In the genomic region with DNA sequence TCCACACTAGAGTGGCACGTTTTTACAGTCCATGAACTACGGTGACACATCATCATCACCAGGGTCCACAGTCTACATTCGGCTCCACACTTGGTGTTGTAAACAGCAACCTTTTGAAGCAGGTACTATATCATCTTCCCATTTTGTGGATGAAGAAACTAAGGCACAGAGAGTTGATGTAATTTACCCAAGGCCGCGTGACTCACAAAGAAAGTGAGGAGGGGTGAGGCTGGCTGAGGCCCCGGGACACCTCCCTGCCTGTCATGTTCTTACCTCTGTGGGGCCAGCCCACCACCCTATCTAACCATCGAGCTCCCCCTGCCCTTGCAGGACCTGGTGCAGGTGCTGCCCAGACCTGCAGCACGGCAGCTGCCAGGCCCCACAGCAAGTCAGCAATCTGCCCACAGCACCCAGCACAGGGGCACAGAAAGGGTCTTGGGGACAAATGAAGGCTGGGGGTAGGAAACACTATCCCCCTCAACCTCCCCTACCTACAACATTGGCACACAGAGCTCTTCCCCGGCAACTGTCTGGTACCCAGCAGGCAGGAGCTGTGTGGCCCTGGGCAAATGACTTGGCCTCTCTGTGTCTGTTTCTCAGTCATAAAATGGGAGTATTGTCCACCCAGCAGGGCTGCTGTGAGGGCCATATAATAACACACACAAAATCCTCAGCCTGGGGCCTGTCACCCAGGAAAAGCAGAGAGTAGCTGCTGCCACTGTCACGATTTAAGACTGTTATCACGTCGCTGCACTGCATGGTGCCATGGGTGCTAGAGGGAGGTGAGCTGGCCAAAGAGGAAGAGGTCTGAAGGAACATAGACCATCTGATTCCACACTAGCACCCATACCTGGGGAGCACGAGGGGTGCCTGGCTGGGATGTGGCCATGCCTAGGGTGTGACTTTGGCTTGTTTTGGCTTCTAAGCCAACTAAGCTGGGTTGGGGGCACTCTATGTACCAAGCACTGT, we compare ENCODE assay signal across 12 cellular contexts.
A peak's percentile ranks its signal among the peaks of the same experiment; 100 is the strongest.
DNase-seq lines count a peak whose midpoint lies in the region; ATAC-seq and TF ChIP-seq lines count a peak whose summit lies in the region.
"Had no signal": no experiment of that assay in that cellular context is flagged by ENCODE, and none has a peak within 500 bp of the region (broad histone marks: within the 10 kb centered on the region; RNA-seq: fewer than 3 reads in every experiment).

No MANE protein-coding gene starts in this region.

- POLR2A ChIA-PET in naive thymus-derived CD4-positive, alpha-beta T cell (lab: Charles Lee) = interaction anchor here (0.6 kb wide), 1 partner anchor 1691 kb away, joined by 3 read pairs; no protein-coding TSS in a partner anchor

- H3K9me3 Mint-ChIP-seq in activated naive CD4-positive, alpha-beta T cell treated with anti-CD3 and anti-CD28 coated beads, Interleukin-2, amount 50 U/mL, for 72 hours = no peaks in the 10 kb centered on the region
- no peaks in the 10 kb centered on the region for H3K9me3 Mint-ChIP-seq in naive thymus-derived CD4-positive, alpha-beta T cell

- DNase-seq in activated naive CD4-positive, alpha-beta T cell treated with anti-CD3 and anti-CD28 coated beads, Interleukin-2, amount 50 U/mL, for 72 hours (ENCODE audit: low spot score in 2 of 2) = no peak
- DNase-seq in activated naive CD4-positive, alpha-beta T cell treated with Interleukin-2 at 50 U/mL for 16 hours = no peak
- no peak for DNase-seq in coronary artery (ENCODE audit: low spot score)
- DNase-seq in naive thymus-derived CD4-positive, alpha-beta T cell = no peak
- DNase-seq in thoracic aorta (ENCODE audit: low spot score) = no peak
- no peak for DNase-seq in middle frontal gyrus (ENCODE audit: extremely low spot score, low spot score)
- no peak for DNase-seq in SKM-1 (lab: John Stamatoyannopoulos, UW; ENCODE audit: unreplicated experiment)
- DNase-seq in AG20443 (ENCODE audit: low spot score) = no peak
- DNase-seq: activated CD8-positive, alpha-beta memory T cell treated with anti-CD3 and anti-CD28 coated beads, Interleukin-2, amount 50 U/mL, for 4 hours; GF-D8; NCI-H226; stimulated activated CD4-positive, alpha-beta T cell treated with anti-CD3 and anti-CD28 coated beads, Interleukin-4, amount 100 ng/mL, for 1 hour had no signal

- no peak for ATAC-seq in activated naive CD4-positive, alpha-beta T cell treated with anti-CD3 and anti-CD28 coated beads, Interleukin-2, amount 50 U/mL, for 72 hours
- ATAC-seq in naive thymus-derived CD4-positive, alpha-beta T cell = no peak
- ATAC-seq in thoracic aorta (ENCODE audit: insufficient number of reproducible peaks, low FRiP score, low read depth) = no peak

- no peaks in the 10 kb centered on the region for H3K9me3 ChIP-seq in naive thymus-derived CD4-positive, alpha-beta T cell (ENCODE audit: control insufficient read depth in 2 of 3, low read length in 3 of 3)
- no peaks in the 10 kb centered on the region for H3K9me3 ChIP-seq in thoracic aorta

- H3K36me3 ChIP-seq in naive thymus-derived CD4-positive, alpha-beta T cell (ENCODE audit: control insufficient read depth in 2 of 3, insufficient read depth in 3 of 3, low read length in 3 of 3) = peaks cover 0 to 22% (median 0%) of the 10 kb centered on the region in 3 experiments
- no peaks in the 10 kb centered on the region for H3K36me3 ChIP-seq in thoracic aorta

- CTCF ChIA-PET in naive thymus-derived CD4-positive, alpha-beta T cell (lab: Charles Lee) = interaction anchor here (0.7 kb wide), 1 partner anchor 25 kb away, joined by 3 read pairs; no protein-coding TSS in a partner anchor

- peak overlapping the region; percentile 24 to 85 for H3K27ac Mint-ChIP-seq in activated naive CD4-positive, alpha-beta T cell treated with anti-CD3 and anti-CD28 coated beads, Interleukin-2, amount 50 U/mL, for 72 hours
- H3K27ac Mint-ChIP-seq in naive thymus-derived CD4-positive, alpha-beta T cell = peak overlapping the region in 5 of 9 donors; percentile 22 to 92 (median 87)

- H3K4me3 ChIP-seq in coronary artery (peak overlapping the region; percentile 4), thoracic aorta (peak overlapping the region; percentile 31)
- no peak overlapping the region for H3K4me3 ChIP-seq in naive thymus-derived CD4-positive, alpha-beta T cell (ENCODE audit: low read length)

- H3K27me3 ChIP-seq in naive thymus-derived CD4-positive, alpha-beta T cell (ENCODE audit: control insufficient read depth in 2 of 2, insufficient read depth in 2 of 2, low read length in 2 of 2) = no peaks in the 10 kb centered on the region
- H3K27me3 ChIP-seq in thoracic aorta (replicated peaks; ENCODE audit: insufficient read depth) = no peaks in the 10 kb centered on the region

- intact Hi-C loops in naive thymus-derived CD4-positive, alpha-beta T cell (cut with micrococcal nuclease) = no loop called here

- H3K27ac ChIP-seq in coronary artery (peak overlapping the region; percentile 90 to 96), thoracic aorta (peak overlapping the region; percentile 86 to 91)
- H3K27ac ChIP-seq in naive thymus-derived CD4-positive, alpha-beta T cell (ENCODE audit: low read depth, low read length) = no peak overlapping the region

- no peaks in the 10 kb centered on the region for H3K27me3 Mint-ChIP-seq in naive thymus-derived CD4-positive, alpha-beta T cell

- H3K36me3 Mint-ChIP-seq in activated naive CD4-positive, alpha-beta T cell treated with anti-CD3 and anti-CD28 coated beads, Interleukin-2, amount 50 U/mL, for 72 hours = peaks cover 0 to 10% of the 10 kb centered on the region in 2 donors
- H3K36me3 Mint-ChIP-seq in naive thymus-derived CD4-positive, alpha-beta T cell = peaks cover 0 to 7% (median 3%) of the 10 kb centered on the region in 5 donors

- H3K4me1 ChIP-seq in naive thymus-derived CD4-positive, alpha-beta T cell (ENCODE audit: control insufficient read depth in 2 of 2, insufficient read depth in 2 of 2, low read length in 2 of 2) = peaks cover 12 to 49% of the 10 kb centered on the region in 2 donors
- peaks cover 88 to 100% of the 10 kb centered on the region in 2 donors for H3K4me1 ChIP-seq in thoracic aorta (ENCODE audit: control insufficient read depth in 1 of 2, low read depth in 2 of 2)

- peak overlapping the region in 5 of 10 donors; percentile 9 to 87 (median 21) for H3K4me3 Mint-ChIP-seq in naive thymus-derived CD4-positive, alpha-beta T cell

- peaks cover 43 to 98% (median 87%) of the 10 kb centered on the region in 7 donors for H3K4me1 Mint-ChIP-seq in naive thymus-derived CD4-positive, alpha-beta T cell

- TF ChIP-seq CTCF in coronary artery (IDR thresholded peaks at IDR 0.05) = no peak
- TF ChIP-seq CTCF in thoracic aorta (IDR thresholded peaks at IDR 0.05) = no peak
